21 cellular contexts compared by ENCODE assay signal in the genomic region with DNA sequence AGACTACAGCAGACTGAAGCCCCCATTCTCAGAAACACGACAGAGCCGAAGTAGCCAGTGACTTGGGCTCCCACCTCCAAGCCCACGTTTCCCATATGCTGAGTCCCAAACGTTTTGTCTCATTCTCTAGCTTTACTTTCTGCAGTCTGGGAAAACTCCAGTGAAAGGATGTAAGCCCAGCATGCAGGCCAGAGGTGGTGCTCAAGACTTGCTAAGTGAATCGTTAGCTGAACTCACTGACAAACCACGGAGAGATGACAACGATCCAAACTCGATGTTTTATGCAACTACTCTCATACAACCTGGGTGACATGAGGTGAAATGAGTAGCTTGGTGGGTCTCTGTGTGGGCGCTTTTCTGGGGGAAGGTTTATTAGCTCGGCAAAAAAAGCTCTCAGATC.
A peak's percentile ranks its signal among the peaks of the same experiment; 100 is the strongest.
DNase-seq lines count a peak whose midpoint lies in the region; ATAC-seq and TF ChIP-seq lines count a peak whose summit lies in the region.
"Had no signal": no experiment of that assay in that cellular context is flagged by ENCODE, and none has a peak within 500 bp of the region (broad histone marks: within the 10 kb centered on the region; RNA-seq: fewer than 3 reads in every experiment).

No MANE protein-coding gene starts in this region.

- CTCF ChIA-PET in RWPE1 (lab: Yijun Ruan, JAX), result interaction anchor here (1.1 kb wide), 1 partner anchor 179 kb away, joined by 3 read pairs; no protein-coding TSS in a partner anchor

- POLR2A ChIA-PET in RWPE1 (lab: Yijun Ruan, JAX; ENCODE audit: low non-redundant PET), result no interaction called here

- no peak overlapping the region for H3K27ac ChIP-seq in RWPE1
- H3K27ac ChIP-seq: PC-9 had no signal

- no peaks in the 10 kb centered on the region for H3K27me3 Mint-ChIP-seq in osteocyte (ENCODE audit: unreplicated experiment)
- H3K27me3 Mint-ChIP-seq: activated CD8-positive, alpha-beta T cell treated with anti-CD3 and anti-CD28 coated beads for 36 hours; activated naive CD8-positive, alpha-beta T cell treated with anti-CD3 and anti-CD28 coated beads for 36 hours had no signal

- DNase-seq in HT-29 (ENCODE audit: low spot score) (peak; percentile 36), amniotic epithelial cell (ENCODE audit: low read depth) (peak; percentile 6), fibroblast of peridontal ligament (ENCODE audit: extremely low read depth) (peak; percentile 85), osteocyte (ENCODE audit: extremely low spot score, unreplicated experiment) (no peak), GM13976 (ENCODE audit: low spot score) (no peak), RWPE1 (ENCODE audit: low spot score) (no peak)
- DNase-seq: activated CD8-positive, alpha-beta T cell treated with anti-CD3 and anti-CD28 coated beads for 36 hours; activated naive CD8-positive, alpha-beta T cell treated with anti-CD3 and anti-CD28 coated beads for 36 hours; activated T-cell treated with anti-CD3 and anti-CD28 coated beads, Interleukin-2, amount 50 U/mL, for 72 hours; C1 segment of cervical spinal cord; immature natural killer cell; mammary epithelial cell; natural killer cell; NCI-H2081 treated with DMSO at 0.1 percent for 48 hours; NCI-H524; PC-9; stimulated activated CD4-positive, alpha-beta T cell treated with anti-CD3 and anti-CD28 coated beads, Interleukin-12 subunit alpha, Interleukin-12 subunit beta, amount 100 ng/mL, for 4 hours; tibial artery had no signal

- no peak overlapping the region for H3K27ac Mint-ChIP-seq in osteocyte (ENCODE audit: unreplicated experiment)
- H3K27ac Mint-ChIP-seq: activated CD8-positive, alpha-beta T cell treated with anti-CD3 and anti-CD28 coated beads for 36 hours; activated naive CD8-positive, alpha-beta T cell treated with anti-CD3 and anti-CD28 coated beads for 36 hours; activated T-cell treated with anti-CD3 and anti-CD28 coated beads, Interleukin-2, amount 50 U/mL, for 72 hours; immature natural killer cell; natural killer cell; stimulated activated effector memory CD8-positive, alpha-beta T cell treated with anti-CD3 and anti-CD28 coated beads, Interleukin-12 subunit alpha, Interleukin-12 subunit beta, amount 100 ng/mL, for 72 hours had no signal

- H3K4me3 Mint-ChIP-seq in osteocyte (ENCODE audit: unreplicated experiment), result no peak overlapping the region
- H3K4me3 Mint-ChIP-seq: activated CD8-positive, alpha-beta T cell treated with anti-CD3 and anti-CD28 coated beads for 36 hours; activated naive CD8-positive, alpha-beta T cell treated with anti-CD3 and anti-CD28 coated beads for 36 hours; activated T-cell treated with anti-CD3 and anti-CD28 coated beads, Interleukin-2, amount 50 U/mL, for 72 hours; immature natural killer cell; natural killer cell; stimulated activated effector memory CD8-positive, alpha-beta T cell treated with anti-CD3 and anti-CD28 coated beads, Interleukin-12 subunit alpha, Interleukin-12 subunit beta, amount 100 ng/mL, for 72 hours had no signal

- TF ChIP-seq CTCF in osteocyte (IDR thresholded peaks at IDR 0.05), result peak; percentile 28
- TF ChIP-seq CTCF in GM13976 (IDR thresholded peaks at IDR 0.05; ENCODE audit: borderline replicate concordance, control extremely low read depth, extremely low read depth, insufficient read depth, missing control alignments), result no peak
- TF ChIP-seq CTCF in RWPE1 (conservative IDR thresholded peaks at IDR 0.05; ENCODE audit: low read depth), result no peak

- peaks cover 2% of the 10 kb centered on the region for H3K4me1 Mint-ChIP-seq in osteocyte (ENCODE audit: unreplicated experiment)
- H3K4me1 Mint-ChIP-seq: activated naive CD8-positive, alpha-beta T cell treated with anti-CD3 and anti-CD28 coated beads for 36 hours; immature natural killer cell; natural killer cell; stimulated activated effector memory CD8-positive, alpha-beta T cell treated with anti-CD3 and anti-CD28 coated beads, Interleukin-12 subunit alpha, Interleukin-12 subunit beta, amount 100 ng/mL, for 72 hours had no signal

- no peak for ATAC-seq in HG02623 (IDR thresholded peaks at IDR 0.05; ENCODE audit: unreplicated experiment)
- ATAC-seq: activated CD8-positive, alpha-beta T cell treated with anti-CD3 and anti-CD28 coated beads for 36 hours; activated T-cell treated with anti-CD3 and anti-CD28 coated beads, Interleukin-2, amount 50 U/mL, for 72 hours; K562; natural killer cell; stimulated activated effector memory CD8-positive, alpha-beta T cell treated with anti-CD3 and anti-CD28 coated beads, Interleukin-12 subunit alpha, Interleukin-12 subunit beta, amount 100 ng/mL, for 72 hours had no signal

- peaks cover 3% of the 10 kb centered on the region for H3K9me3 Mint-ChIP-seq in osteocyte (ENCODE audit: unreplicated experiment)
- H3K9me3 Mint-ChIP-seq: activated CD8-positive, alpha-beta T cell treated with anti-CD3 and anti-CD28 coated beads for 36 hours had no signal

- in situ Hi-C loops in GM13976 (cut with MboI; ENCODE audit: low sequenced_read_pairs, unreplicated experiment), result no loop called here

- H3K36me3 Mint-ChIP-seq in osteocyte (ENCODE audit: unreplicated experiment), result peaks cover 5% of the 10 kb centered on the region
- H3K36me3 Mint-ChIP-seq: activated naive CD8-positive, alpha-beta T cell treated with anti-CD3 and anti-CD28 coated beads for 36 hours; immature natural killer cell; natural killer cell; stimulated activated effector memory CD8-positive, alpha-beta T cell treated with anti-CD3 and anti-CD28 coated beads, Interleukin-12 subunit alpha, Interleukin-12 subunit beta, amount 100 ng/mL, for 72 hours had no signal

Comparison
In these comparisons a context has a peak if more than half of its experiments do, and no peak if none do; other contexts are left out.
1. DNase-seq: peak in HT-29 (single experiment), amniotic epithelial cell (single experiment) and fibroblast of peridontal ligament (single experiment); none in osteocyte (single experiment), GM13976 (single experiment) and RWPE1 (single experiment).